23 cellular contexts compared by ENCODE assay signal in the genomic region with DNA sequence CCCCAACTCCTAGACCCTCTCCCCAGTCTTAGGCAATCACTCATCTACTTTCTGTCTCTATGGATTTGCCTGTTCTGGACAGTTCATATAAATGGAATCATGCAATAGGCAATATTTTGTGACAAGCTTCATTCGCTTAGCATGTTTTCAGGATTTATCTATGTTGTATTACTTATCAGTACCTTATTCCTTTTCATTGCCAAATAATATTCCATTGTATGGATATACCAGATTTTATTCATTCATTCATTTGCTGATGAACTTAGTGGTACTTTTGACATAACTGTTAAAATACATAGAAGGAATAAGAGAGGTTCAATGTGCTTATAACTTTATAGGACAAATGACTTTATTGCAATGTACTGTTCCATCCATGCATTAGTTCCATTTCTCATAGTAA.
"Had no signal": no experiment of that assay in that cellular context is flagged by ENCODE, and none has a peak within 500 bp of the region (broad histone marks: within the 10 kb centered on the region; RNA-seq: fewer than 3 reads in every experiment).

No MANE protein-coding gene starts in this region.

- H3K9me3 ChIP-seq: esophagus muscularis mucosa, gastroesophageal sphincter, lower lobe of right lung, mucosa of descending colon had no signal

- FAIRE-seq: endothelial cell of umbilical vein, frontal cortex, islet of Langerhans, keratinocyte had no signal

- H3K79me2 ChIP-seq: hepatocyte had no signal

- H3K4me3 ChIP-seq: coronary artery, dorsolateral prefrontal cortex, esophagus muscularis mucosa, gastroesophageal sphincter, heart left ventricle, hepatocyte, left lung, lower lobe of right lung, mucosa of descending colon had no signal

- H3K4me2 ChIP-seq: hepatocyte had no signal

- H3K27me3 ChIP-seq: foreskin keratinocyte, gastroesophageal sphincter, hepatocyte, left lung had no signal

- H3K36me3 ChIP-seq: esophagus muscularis mucosa, gastroesophageal sphincter, heart left ventricle, left lung, lower lobe of right lung had no signal

- H3K4me1 ChIP-seq: foreskin keratinocyte, gastroesophageal sphincter, heart left ventricle, left lung, lower lobe of right lung had no signal

- ATAC-seq: foreskin keratinocyte; gastroesophageal sphincter; heart left ventricle; left cardiac atrium; left lung; left ventricle myocardium superior; lower lobe of right lung; mucosa of descending colon; naive thymus-derived CD8-positive, alpha-beta T cell had no signal

- H2AFZ ChIP-seq: hepatocyte had no signal

- DNase-seq: dermis blood vessel endothelial cell; dorsolateral prefrontal cortex; effector CD4-positive, alpha-beta T cell; effector memory CD4-positive, alpha-beta T cell; foreskin keratinocyte; heart left ventricle; hypothalamus; left cardiac atrium; left lung; left ventricle myocardium superior; lower lobe of right lung; mesenchymal stem cell; mucosa of descending colon; naive B cell; naive thymus-derived CD8-positive, alpha-beta T cell had no signal

- H3K27ac ChIP-seq: coronary artery, dorsolateral prefrontal cortex, esophagus muscularis mucosa, foreskin keratinocyte, gastroesophageal sphincter, heart left ventricle, hepatocyte, left lung, lower lobe of right lung had no signal
